In genomic region chr1:61226791-61227567, GRCh38 we compare ENCODE assay signal across 12 cellular contexts.
DNase-seq lines count a peak whose midpoint lies in the region; ATAC-seq, FAIRE-seq and TF ChIP-seq lines count a peak whose summit lies in the region.
"Had no signal": no experiment of that assay in that cellular context is flagged by ENCODE, and none has a peak within 500 bp of the region (broad histone marks: within the 10 kb centered on the region; RNA-seq: fewer than 3 reads in every experiment).

No MANE protein-coding gene starts in this region.

- H3K36me3 ChIP-seq in K562 (ENCODE audit: control insufficient read depth, insufficient read depth, low read length) (no peaks in the 10 kb centered on the region), right lobe of liver (no peaks in the 10 kb centered on the region)

- peaks cover 0 to 15% of the 10 kb centered on the region in 2 experiments; a peak in 2 of 5 replicates for H3K4me1 ChIP-seq in K562 (replicated peaks in 1 of 2; ENCODE audit: control insufficient read depth in 2 of 2, insufficient read depth in 2 of 2, low read length in 2 of 2)
- H3K4me1 ChIP-seq in right lobe of liver, result peaks cover 0 to 63% (median 20%) of the 10 kb centered on the region in 4 donors

- H3K9ac ChIP-seq in K562 (ENCODE audit: insufficient read depth in 1 of 2, low read depth in 2 of 2, low read length in 2 of 2), result no peak overlapping the region

- H3K4me3 Mint-ChIP-seq in chondrocyte (ENCODE audit: unreplicated experiment), result no peak overlapping the region
- H3K4me3 Mint-ChIP-seq: B cell had no signal

- peak; percentile 36 for ATAC-seq in K562
- ATAC-seq in right lobe of liver, result peak; percentile 35 to 57 (median 48)
- no peak for ATAC-seq in HG02840 (IDR thresholded peaks at IDR 0.05; ENCODE audit: low FRiP score, unreplicated experiment)
- ATAC-seq: HCT116 had no signal

- H3K9me3 ChIP-seq in K562 (replicated peaks; ENCODE audit: control insufficient read depth, insufficient read depth, low read depth, low read length) (no peaks in the 10 kb centered on the region), right lobe of liver (no peaks in the 10 kb centered on the region)

- H3K27me3 Mint-ChIP-seq in chondrocyte (ENCODE audit: low read depth), result no peaks in the 10 kb centered on the region

- H3K4me3 ChIP-seq in AG10803 (ENCODE audit: low read length) (peak overlapping the region; percentile 46), K562 (no peak overlapping the region), right lobe of liver (peak overlapping the region; percentile 4 to 38 (median 31))

- CTCF ChIA-PET in K562 (lab: Yijun Ruan, JAX; ENCODE audit: low intra/inter-chr PET ratio), result no interaction called here

- TF ChIP-seq CTCF in AG10803 (conservative IDR thresholded peaks at IDR 0.05; ENCODE audit: low read length) (no peak), K562 (IDR thresholded peaks at IDR 0.05 in 2 of 3, conservative IDR thresholded peaks at IDR 0.05 in 1 of 3; ENCODE audit: insufficient read depth in 2 of 3, low read depth in 1 of 3, low read length in 3 of 3) (no peak), right lobe of liver (IDR thresholded peaks at IDR 0.05) (no peak), chondrocyte (IDR thresholded peaks at IDR 0.05) (no peak)

- peaks cover 18% of the 10 kb centered on the region for H3K4me1 Mint-ChIP-seq in chondrocyte (ENCODE audit: low read depth)
- H3K4me1 Mint-ChIP-seq: B cell had no signal

- H3K79me2 ChIP-seq in K562 (ENCODE audit: control insufficient read depth, insufficient read depth, low read length), result peaks cover 49% of the 10 kb centered on the region

- no peaks in the 10 kb centered on the region for H4K20me1 ChIP-seq in K562 (replicated peaks; ENCODE audit: control insufficient read depth, insufficient read depth, low read length)

- no peak overlapping the region for H3K27ac Mint-ChIP-seq in chondrocyte (ENCODE audit: unreplicated experiment)
- H3K27ac Mint-ChIP-seq: B cell had no signal

- FAIRE-seq in K562 (lab: Jason Lieb, UNC), result peak; percentile 26
- FAIRE-seq in GM12891 (lab: Jason Lieb, UNC), result no peak

- peak overlapping the region; percentile 20; the same call in 1 of the 2 replicates for H3K4me2 ChIP-seq in K562 (ENCODE audit: insufficient read depth, low read length)

- H3K27me3 ChIP-seq in K562 (ENCODE audit: control insufficient read depth in 2 of 2, insufficient read depth in 2 of 2, low read length in 2 of 2), result no peaks in the 10 kb centered on the region
- no peaks in the 10 kb centered on the region for H3K27me3 ChIP-seq in right lobe of liver

- no peak overlapping the region for H2AFZ ChIP-seq in K562 (ENCODE audit: low read depth, low read length)

- POLR2A ChIA-PET in K562 (lab: Yijun Ruan, JAX), result interaction anchor here (1.0 to 1.1 kb wide), 2 partner anchors 12 to 39 kb away, joined by 3 read pairs; no protein-coding TSS in a partner anchor

- in situ Hi-C loops in K562 (cut with MboI), result no loop called here

- TF ChIP-seq EP300 in K562 (IDR thresholded peaks at IDR 0.05; ENCODE audit: low read length), result no peak

- no peaks in the 10 kb centered on the region for H3K36me3 Mint-ChIP-seq in chondrocyte (ENCODE audit: low read depth)

- intact Hi-C loops in K562 (cut with micrococcal nuclease) (no loop called here), right lobe of liver (cut with DNase I) (no loop called here)

- no TSS peak for BruUV-seq in K562 (replicated peaks; lab: Mats Ljungman, UMichigan)

- 44% methylated on average over 12 of the region's 12 CpGs for WGBS in K562 (ENCODE audit: insufficient coverage, low coverage, missing lambda C conversion rate)
- WGBS in right lobe of liver (ENCODE audit: insufficient coverage, low coverage, low lambda C conversion rate, missing lambda C conversion rate), result 18% methylated on average over 11 of the region's 12 CpGs

- H3K9me1 ChIP-seq in K562 (ENCODE audit: control insufficient read depth, insufficient read depth, low read length), result no peaks in the 10 kb centered on the region

- H3K9me3 Mint-ChIP-seq in chondrocyte (ENCODE audit: low read depth), result no peaks in the 10 kb centered on the region

- H3K27ac ChIP-seq in K562 (ENCODE audit: extremely low read depth, low read depth, low read length) (no peak overlapping the region), right lobe of liver (peak overlapping the region; percentile 45 to 83 (median 75))

- TF ChIP-seq RAD21 in K562 (CRISPR knock-in tag; conservative IDR thresholded peaks at IDR 0.05 in 1 of 2, IDR thresholded peaks at IDR 0.05 in 1 of 2), result no peak

- TF ChIP-seq POLR2A in K562 (conservative IDR thresholded peaks at IDR 0.05), result no peak
- no peak for TF ChIP-seq POLR2A in right lobe of liver (IDR thresholded peaks at IDR 0.05)
- TF ChIP-seq POLR2A in GM12891 (IDR thresholded peaks at IDR 0.05; ENCODE audit: low read depth, low read length), result no peak

- DNase-seq in AG10803 (ENCODE audit: low read depth) (peak; percentile 34), NCI-H187 treated with DMSO at 0.1 percent for 48 hours (lab: John Stamatoyannopoulos, UW) (peak; percentile 58), K562 (ENCODE audit: extremely low read depth in 1 of 4, low spot score in 3 of 4) (no peak), right lobe of liver (peak in 2 of 3 donors; percentile 26 to 67), GM12891 (ENCODE audit: insufficient read length, low spot score) (no peak), chondrocyte (ENCODE audit: low spot score) (no peak)
- DNase-seq in activated effector memory CD4-positive, alpha-beta T cell treated with anti-CD3 and anti-CD28 coated beads, Interleukin-2, amount 50 U/mL, for 16 hours, result no peak
- DNase-seq: SIG-M5; stimulated activated CD4-positive, alpha-beta T cell treated with anti-CD3 and anti-CD28 coated beads, Interleukin-15, amount 100 ng/mL, for 24 hours had no signal

TF ChIP-seq in K562, 482 proteins besides CTCF, POLR2A, EP300 and RAD21 (continues in another document):
- TF ChIP-seq ZNF75A (CRISPR knock-in tag; IDR thresholded peaks at IDR 0.05), result no peak
- no peak for TF ChIP-seq HEY1 (CRISPR knock-in tag; IDR thresholded peaks at IDR 0.05; ENCODE audit: borderline replicate concordance)
- TF ChIP-seq NFIC (IDR thresholded peaks at IDR 0.05), result peak; percentile 65
- TF ChIP-seq ASH1L (IDR thresholded peaks at IDR 0.05; ENCODE audit: borderline replicate concordance, low read depth, partially characterized antibody), result no peak
- no peak for TF ChIP-seq TBP (optimal IDR thresholded peaks at IDR 0.05; ENCODE audit: low read depth, low read length)
- no peak for TF ChIP-seq PBX2 (CRISPR knock-in tag; IDR thresholded peaks at IDR 0.05; ENCODE audit: low read depth)
- peak; percentile 62 for TF ChIP-seq PBX2 (tag; conservative IDR thresholded peaks at IDR 0.05; ENCODE audit: low read depth)

TF ChIP-seq in GM12891, 5 proteins besides CTCF, POLR2A, EP300 and RAD21:
- no peak for TF ChIP-seq POLR2AphosphoS5 (IDR thresholded peaks at IDR 0.05; ENCODE audit: low read depth, low read length)
- TF ChIP-seq POU2F2 (IDR thresholded peaks at IDR 0.05; ENCODE audit: low read depth, low read length), result no peak
TF ChIP-seq in GM12891: peak in this region for 0.

Comparison
In these comparisons a context has a peak if more than half of its experiments do, and no peak if none do; other contexts are left out.
1. DNase-seq: peak in AG10803 (single experiment), NCI-H187 treated with DMSO at 0.1 percent for 48 hours (single experiment) and right lobe of liver (2 of 3); none in K562 (0 of 4), activated effector memory CD4-positive, alpha-beta T cell treated with anti-CD3 and anti-CD28 coated beads, Interleukin-2, amount 50 U/mL, for 16 hours (single experiment), GM12891 (single experiment) and chondrocyte (single experiment).